Comparison of ENCODE assay signal across 10 cellular contexts in the genomic region with DNA sequence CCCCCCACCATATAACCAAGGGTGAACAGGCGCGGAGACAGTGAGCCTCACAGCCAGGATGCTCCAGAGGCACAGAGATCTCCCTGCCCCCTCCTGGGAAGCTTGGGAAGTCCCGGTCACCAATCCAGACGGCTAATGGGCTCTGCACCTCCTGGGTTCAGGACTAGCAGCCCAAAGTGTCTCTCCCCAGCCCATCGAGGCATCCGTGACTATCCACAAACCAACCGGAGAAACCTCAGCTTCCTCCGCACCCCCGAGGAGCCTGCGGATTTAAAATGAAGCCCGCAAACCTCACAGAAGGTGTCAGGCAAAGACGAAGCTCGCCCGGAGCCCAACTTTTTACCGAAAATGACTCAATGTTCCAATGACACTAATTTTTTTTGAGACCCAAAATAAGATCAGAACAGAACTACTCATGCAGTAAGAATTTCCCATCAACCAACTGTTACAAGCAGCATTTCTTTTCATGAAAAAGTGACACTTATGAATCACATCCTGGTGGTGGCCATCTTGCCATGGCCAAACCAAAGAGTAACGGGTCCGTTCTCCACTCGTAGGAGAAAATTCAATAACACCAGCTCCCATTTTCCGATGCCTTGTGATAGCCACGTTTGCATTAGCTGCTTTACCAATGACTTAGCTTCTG. TPM values are rescaled to one million over a fixed set of nuclear protein-coding genes. Genes with fewer than 3 reads are reported as not detected.
DNase-seq lines count a peak whose midpoint lies in the region; ATAC-seq and TF ChIP-seq lines count a peak whose summit lies in the region.
"Had no signal": no experiment of that assay in that cellular context is flagged by ENCODE, and none has a peak within 500 bp of the region (broad histone marks: within the 10 kb centered on the region; RNA-seq: fewer than 3 reads in every experiment).

No MANE protein-coding gene starts in this region.

- H3K27ac Mint-ChIP-seq in CD4-positive, alpha-beta T cell, result no peak overlapping the region
- H3K27ac Mint-ChIP-seq: activated naive CD4-positive, alpha-beta T cell treated with anti-CD3 and anti-CD28 coated beads, Interleukin-2, amount 10 ng/mL, durations not matched to agents 7 days and 5 days; T-helper 2 cell treated with Interferon-gamma antibody and Interleukin-4, amounts not matched to agents 5 μg/mL and 100 μg/mL, for 36 hours had no signal

- TF ChIP-seq CTCF in epithelial cell of esophagus (IDR thresholded peaks at IDR 0.05; ENCODE audit: insufficient read depth, low read depth, low read length, missing control alignments), result peak; percentile 36
- no peak for TF ChIP-seq CTCF in CD4-positive, alpha-beta T cell (IDR thresholded peaks at IDR 0.05)
- no peak for TF ChIP-seq CTCF in lower leg skin (IDR thresholded peaks at IDR 0.05)

- H3K4me1 Mint-ChIP-seq in CD4-positive, alpha-beta T cell (ENCODE audit: low read depth), result peaks cover 8% of the 10 kb centered on the region

- no peaks in the 10 kb centered on the region for H3K9me3 Mint-ChIP-seq in CD4-positive, alpha-beta T cell
- H3K9me3 Mint-ChIP-seq: activated naive CD4-positive, alpha-beta T cell treated with anti-CD3 and anti-CD28 coated beads, Interleukin-2, amount 10 ng/mL, durations not matched to agents 7 days and 5 days; T-helper 2 cell treated with Interferon-gamma antibody and Interleukin-4, amounts not matched to agents 5 μg/mL and 100 μg/mL, for 36 hours had no signal

- no peaks in the 10 kb centered on the region for H3K36me3 Mint-ChIP-seq in CD4-positive, alpha-beta T cell (ENCODE audit: low read depth)
- H3K36me3 Mint-ChIP-seq: activated naive CD4-positive, alpha-beta T cell treated with anti-CD3 and anti-CD28 coated beads, Interleukin-2, amount 10 ng/mL, durations not matched to agents 7 days and 5 days had no signal

- H3K4me1 ChIP-seq in skeletal muscle tissue (ENCODE audit: control insufficient read depth in 3 of 3, insufficient read depth in 3 of 3, low read length in 3 of 3), result peaks cover 23 to 39% (median 37%) of the 10 kb centered on the region in 3 donors

- H3K27ac ChIP-seq in skeletal muscle tissue (ENCODE audit: low read depth, low read length), result peak overlapping the region; percentile 91
- no peak overlapping the region for H3K27ac ChIP-seq in CD4-positive, alpha-beta T cell (ENCODE audit: low read depth, low read length)

- peak overlapping the region in 1 of 3 donors; percentile 40 for H3K9ac ChIP-seq in skeletal muscle tissue (ENCODE audit: low read depth in 1 of 3, low read length in 3 of 3)

- WGBS in lower leg skin, 2 donors, result 62 to 75% methylated on average over 20 of the region's 20 CpGs

- intact Hi-C loops in CD4-positive, alpha-beta T cell (cut with DNase I, micrococcal nuclease), result no loop called here
- intact Hi-C loops in lower leg skin (cut with DNase I; ENCODE audit: low total_unique reads), result no loop called here

- H3K4me3 Mint-ChIP-seq in CD4-positive, alpha-beta T cell, result no peak overlapping the region
- H3K4me3 Mint-ChIP-seq: activated naive CD4-positive, alpha-beta T cell treated with anti-CD3 and anti-CD28 coated beads, Interleukin-2, amount 10 ng/mL, durations not matched to agents 7 days and 5 days; T-helper 2 cell treated with Interferon-gamma antibody and Interleukin-4, amounts not matched to agents 5 μg/mL and 100 μg/mL, for 36 hours had no signal

- no peaks in the 10 kb centered on the region for H3K27me3 ChIP-seq in skeletal muscle tissue (ENCODE audit: control insufficient read depth in 3 of 3, insufficient read depth in 3 of 3, low read length in 3 of 3)
- H3K27me3 ChIP-seq in CD4-positive, alpha-beta T cell (ENCODE audit: control insufficient read depth, insufficient read depth, low read length), result peaks cover 12% of the 10 kb centered on the region

- CTCF ChIA-PET in CD4-positive, alpha-beta T cell (lab: Charles Lee), result no interaction called here

- no peak for TF ChIP-seq POLR2A in lower leg skin (IDR thresholded peaks at IDR 0.05)

- POLR2A ChIA-PET in CD4-positive, alpha-beta T cell (lab: Charles Lee), result no interaction called here

- H3K4me3 ChIP-seq in epithelial cell of esophagus (ENCODE audit: low read length), result no peak overlapping the region
- no peak overlapping the region for H3K4me3 ChIP-seq in skeletal muscle tissue (ENCODE audit: low read length in 3 of 3)
- no peak overlapping the region for H3K4me3 ChIP-seq in lower leg skin (ENCODE audit: low read depth, poor library complexity, severe bottlenecking)

- no peak for ATAC-seq in CD4-positive, alpha-beta T cell (ENCODE audit: poor library complexity)

- H3K27me3 Mint-ChIP-seq in CD4-positive, alpha-beta T cell, result peaks cover 39% of the 10 kb centered on the region

- no peaks in the 10 kb centered on the region for H3K9me3 ChIP-seq in skeletal muscle tissue (ENCODE audit: control insufficient read depth in 3 of 3, low read length in 3 of 3)
- H3K9me3 ChIP-seq in CD4-positive, alpha-beta T cell (ENCODE audit: control insufficient read depth, low read length), result no peaks in the 10 kb centered on the region

- H3K36me3 ChIP-seq in skeletal muscle tissue (ENCODE audit: control insufficient read depth in 3 of 3, insufficient read depth in 3 of 3, low read length in 3 of 3), result peaks cover 8 to 19% (median 12%) of the 10 kb centered on the region in 3 donors

- DNase-seq in GM03348 (ENCODE audit: low spot score) (peak; percentile 42), RPMI7951 (ENCODE audit: low read depth) (peak; percentile 95), epithelial cell of esophagus (ENCODE audit: low read depth) (peak; percentile 47), NCI-H146 (lab: John Stamatoyannopoulos, UW) (no peak), lower leg skin (ENCODE audit: low spot score in 2 of 2) (no peak)
- DNase-seq in CD4-positive, alpha-beta T cell, result no peak
- DNase-seq: activated naive CD4-positive, alpha-beta T cell treated with anti-CD3 and anti-CD28 coated beads, Interleukin-2, amount 10 ng/mL, durations not matched to agents 7 days and 5 days; stimulated activated CD4-positive, alpha-beta T cell treated with anti-CD3 and anti-CD28 coated beads, Interleukin-4, amount 100 ng/mL, for 4 hours had no signal

RNA-seq across cellular contexts. Expression of a gene that starts 6.0 kb away (rescaled TPM):
- 48.1 and 54.1 TPM in 2 replicates for total RNA-seq in RPMI7951 (2014; rRNA removed; shearing (Covaris generic))
- total RNA-seq in skeletal muscle tissue (44.4 TPM), lower leg skin (10 to 100 TPM; 13.0 to 27.0 (median 20.5) TPM)
- total RNA-seq in CD4-positive, alpha-beta T cell, result under 1 TPM; 0.55 to 0.70 TPM

Comparison
In these comparisons a context has a peak if more than half of its experiments do, and no peak if none do; other contexts are left out.
1. DNase-seq: peak in GM03348 (single experiment), RPMI7951 (single experiment) and epithelial cell of esophagus (single experiment); none in CD4-positive, alpha-beta T cell (0 of 10), NCI-H146 (single experiment) and lower leg skin (0 of 2).
2. RNA of a gene that starts 6.0 kb away (total RNA-seq): 48.1 to 54.1 TPM in RPMI7951, 44.4 TPM in skeletal muscle tissue (single experiment) and 13.0 to 27.0 TPM in lower leg skin; 0.55 to 0.70 TPM in CD4-positive, alpha-beta T cell; every median in the first group is over 4 times any median in the second.